ENCODE assay signal across 1 cellular context in genomic region chr6:3575701-3576100, GRCh38.
TF ChIP-seq lines count a peak whose summit lies in the region.

No MANE protein-coding gene starts in this region.

TF ChIP-seq in GM23338, 12 proteins besides CTCF, POLR2A, EP300 and RAD21 (continued from another document):
- TF ChIP-seq ZNF462 (CRISPR knock-in tag; IDR thresholded peaks at IDR 0.05): no peak
- TF ChIP-seq ETS1 (IDR thresholded peaks at IDR 0.05): no peak
- TF ChIP-seq JUNB (IDR thresholded peaks at IDR 0.05; ENCODE audit: unreplicated experiment): no peak
- TF ChIP-seq STAT1 (IDR thresholded peaks at IDR 0.05; ENCODE audit: unreplicated experiment): no peak
- TF ChIP-seq CREB1 (CRISPR knock-in tag; IDR thresholded peaks at IDR 0.05; ENCODE audit: low read depth): no peak
- TF ChIP-seq NANOG (IDR thresholded peaks at IDR 0.05; ENCODE audit: borderline replicate concordance): no peak
- TF ChIP-seq EZH2phosphoT487 (IDR thresholded peaks at IDR 0.05; ENCODE audit: unreplicated experiment): no peak
TF ChIP-seq in GM23338: peak in this region for 0.
